1 cellular context compared by ENCODE assay signal in the genomic region with DNA sequence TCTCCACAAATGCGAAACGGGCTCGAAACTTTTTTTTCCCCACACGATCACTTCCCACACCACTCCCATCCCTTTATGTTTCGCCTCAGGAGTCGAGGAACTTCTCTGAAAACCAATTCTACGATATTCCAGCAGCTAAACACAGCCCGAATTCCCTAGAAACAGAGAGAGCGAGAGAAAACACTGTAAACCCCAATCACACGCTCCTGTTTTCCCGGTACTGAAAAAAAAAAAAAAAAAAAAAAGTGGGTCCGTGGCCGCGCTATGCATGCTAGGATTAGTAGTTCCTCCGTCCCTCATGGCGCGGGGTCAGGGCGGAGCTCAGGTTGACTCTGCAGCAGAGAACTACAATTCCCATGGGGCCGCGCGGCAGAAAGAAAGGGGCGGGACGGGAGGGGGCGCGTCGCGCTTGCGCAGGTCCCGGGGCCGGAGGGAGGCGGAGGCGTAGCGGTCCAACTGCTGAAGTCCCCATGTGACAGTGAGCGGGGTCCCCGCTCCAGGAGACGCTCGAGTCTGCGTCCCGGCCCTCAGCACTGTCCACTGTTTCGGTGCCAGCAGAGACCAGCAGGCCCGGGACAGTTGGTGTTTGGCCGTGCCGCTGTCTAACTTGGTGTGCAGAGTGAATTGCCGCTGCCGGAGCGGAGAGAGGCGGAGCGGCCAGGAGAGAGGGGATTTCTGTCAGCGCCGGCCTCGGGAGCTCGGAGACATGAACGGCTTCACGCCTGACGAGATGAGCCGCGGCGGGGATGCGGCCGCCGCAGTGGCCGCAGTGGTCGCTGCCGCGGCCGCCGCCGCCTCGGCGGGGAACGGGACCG.
TF ChIP-seq lines count a peak whose summit lies in the region.

Gene SAP30, plus strand, starts transcription at position 478 of the 815 bp plus-strand sequence. Its CDS starts 229 bp downstream, at position 707.

TF ChIP-seq in HepG2, 621 proteins besides CTCF, POLR2A, EP300 and RAD21 (continued from another document and continues in another):
- TF ChIP-seq HNF1A (IDR thresholded peaks at IDR 0.05; ENCODE audit: low read depth) (no peak), HNF1A (CRISPR knock-in tag; IDR thresholded peaks at IDR 0.05; ENCODE audit: borderline replicate concordance) (peak; percentile 32; the same call in 1 of the 2 replicates), ZNF367 (CRISPR knock-in tag; IDR thresholded peaks at IDR 0.05; ENCODE audit: borderline replicate concordance) (no peak), DZIP1 (CRISPR knock-in tag; IDR thresholded peaks at IDR 0.05) (no peak), GLI4 (CRISPR knock-in tag; IDR thresholded peaks at IDR 0.05; ENCODE audit: borderline replicate concordance) (no peak), RBFOX2 (IDR thresholded peaks at IDR 0.05; ENCODE audit: low read depth, low read length) (peak; percentile 80), ZNF24 (IDR thresholded peaks at IDR 0.05) (no peak), KLF12 (CRISPR knock-in tag; IDR thresholded peaks at IDR 0.05; ENCODE audit: borderline replicate concordance) (0 out of 2 replicates have a peak, but pooled peaks have one; percentile 43), ZNF768 (CRISPR knock-in tag; IDR thresholded peaks at IDR 0.05) (peak; percentile 76), SIX4 (CRISPR knock-in tag; IDR thresholded peaks at IDR 0.05) (no peak; the same call in 1 of the 2 replicates), CREB1 (IDR thresholded peaks at IDR 0.05) (peak; percentile 54; the same call in 1 of the 2 replicates), CREB1 (CRISPR knock-in tag; IDR thresholded peaks at IDR 0.05) (peak; percentile 81), TEAD3 (CRISPR knock-in tag; optimal IDR thresholded peaks at IDR 0.05; ENCODE audit: borderline replicate concordance) (peak; percentile 45), NR2C2 (CRISPR knock-in tag; IDR thresholded peaks at IDR 0.05; ENCODE audit: borderline replicate concordance) (peak; percentile 71), THAP9 (CRISPR knock-in tag; IDR thresholded peaks at IDR 0.05; ENCODE audit: borderline replicate concordance) (no peak), ZNF34 (CRISPR knock-in tag; IDR thresholded peaks at IDR 0.05; ENCODE audit: borderline replicate concordance) (no peak), MTA3 (CRISPR knock-in tag; IDR thresholded peaks at IDR 0.05) (no peak), KAT8 (CRISPR knock-in tag; IDR thresholded peaks at IDR 0.05) (peak; percentile 50; the same call in 1 of the 2 replicates), PAX8 (CRISPR knock-in tag; IDR thresholded peaks at IDR 0.05; ENCODE audit: borderline replicate concordance) (no peak), ZNF556 (CRISPR knock-in tag; IDR thresholded peaks at IDR 0.05; ENCODE audit: borderline replicate concordance) (0 out of 2 replicates have a peak, but pooled peaks have one; percentile 19), POGK (CRISPR knock-in tag; conservative IDR thresholded peaks at IDR 0.05) (peak; percentile 44; the same call in 1 of the 2 replicates), RFX3 (CRISPR knock-in tag; IDR thresholded peaks at IDR 0.05) (no peak; the same call in 1 of the 2 replicates), MLX (CRISPR knock-in tag; IDR thresholded peaks at IDR 0.05) (0 out of 2 replicates have a peak, but pooled peaks have one; percentile 4), YEATS4 (CRISPR knock-in tag; IDR thresholded peaks at IDR 0.05; ENCODE audit: borderline replicate concordance) (0 out of 2 replicates have a peak, but pooled peaks have one; percentile 35)
- TF ChIP-seq, protein P1, sequence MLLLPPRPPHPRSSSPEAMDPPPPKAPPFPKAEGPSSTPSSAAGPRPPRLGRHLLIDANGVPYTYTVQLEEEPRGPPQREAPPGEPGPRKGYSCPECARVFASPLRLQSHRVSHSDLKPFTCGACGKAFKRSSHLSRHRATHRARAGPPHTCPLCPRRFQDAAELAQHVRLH (CRISPR knock-in tag; IDR thresholded peaks at IDR 0.05; ENCODE audit: borderline replicate concordance, low read depth): peak; percentile 50; the same call in 1 of the 2 replicates
- TF ChIP-seq, protein P2, sequence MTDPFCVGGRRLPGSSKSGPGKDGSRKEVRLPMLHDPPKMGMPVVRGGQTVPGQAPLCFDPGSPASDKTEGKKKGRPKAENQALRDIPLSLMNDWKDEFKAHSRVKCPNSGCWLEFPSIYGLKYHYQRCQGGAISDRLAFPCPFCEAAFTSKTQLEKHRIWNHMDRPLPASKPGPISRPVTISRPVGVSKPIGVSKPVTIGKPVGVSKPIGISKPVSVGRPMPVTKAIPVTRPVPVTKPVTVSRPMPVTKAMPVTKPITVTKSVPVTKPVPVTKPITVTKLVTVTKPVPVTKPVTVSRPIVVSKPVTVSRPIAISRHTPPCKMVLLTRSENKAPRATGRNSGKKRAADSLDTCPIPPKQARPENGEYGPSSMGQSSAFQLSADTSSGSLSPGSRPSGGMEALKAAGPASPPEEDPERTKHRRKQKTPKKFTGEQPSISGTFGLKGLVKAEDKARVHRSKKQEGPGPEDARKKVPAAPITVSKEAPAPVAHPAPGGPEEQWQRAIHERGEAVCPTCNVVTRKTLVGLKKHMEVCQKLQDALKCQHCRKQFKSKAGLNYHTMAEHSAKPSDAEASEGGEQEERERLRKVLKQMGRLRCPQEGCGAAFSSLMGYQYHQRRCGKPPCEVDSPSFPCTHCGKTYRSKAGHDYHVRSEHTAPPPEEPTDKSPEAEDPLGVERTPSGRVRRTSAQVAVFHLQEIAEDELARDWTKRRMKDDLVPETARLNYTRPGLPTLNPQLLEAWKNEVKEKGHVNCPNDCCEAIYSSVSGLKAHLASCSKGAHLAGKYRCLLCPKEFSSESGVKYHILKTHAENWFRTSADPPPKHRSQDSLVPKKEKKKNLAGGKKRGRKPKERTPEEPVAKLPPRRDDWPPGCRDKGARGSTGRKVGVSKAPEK (CRISPR knock-in tag; IDR thresholded peaks at IDR 0.05; ENCODE audit: borderline replicate concordance): no peak
- TF ChIP-seq, protein P3, sequence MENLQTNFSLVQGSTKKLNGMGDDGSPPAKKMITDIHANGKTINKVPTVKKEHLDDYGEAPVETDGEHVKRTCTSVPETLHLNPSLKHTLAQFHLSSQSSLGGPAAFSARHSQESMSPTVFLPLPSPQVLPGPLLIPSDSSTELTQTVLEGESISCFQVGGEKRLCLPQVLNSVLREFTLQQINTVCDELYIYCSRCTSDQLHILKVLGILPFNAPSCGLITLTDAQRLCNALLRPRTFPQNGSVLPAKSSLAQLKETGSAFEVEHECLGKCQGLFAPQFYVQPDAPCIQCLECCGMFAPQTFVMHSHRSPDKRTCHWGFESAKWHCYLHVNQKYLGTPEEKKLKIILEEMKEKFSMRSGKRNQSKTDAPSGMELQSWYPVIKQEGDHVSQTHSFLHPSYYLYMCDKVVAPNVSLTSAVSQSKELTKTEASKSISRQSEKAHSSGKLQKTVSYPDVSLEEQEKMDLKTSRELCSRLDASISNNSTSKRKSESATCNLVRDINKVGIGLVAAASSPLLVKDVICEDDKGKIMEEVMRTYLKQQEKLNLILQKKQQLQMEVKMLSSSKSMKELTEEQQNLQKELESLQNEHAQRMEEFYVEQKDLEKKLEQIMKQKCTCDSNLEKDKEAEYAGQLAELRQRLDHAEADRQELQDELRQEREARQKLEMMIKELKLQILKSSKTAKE (CRISPR knock-in tag; IDR thresholded peaks at IDR 0.05; ENCODE audit: borderline replicate concordance): no peak
- TF ChIP-seq, protein P4, sequence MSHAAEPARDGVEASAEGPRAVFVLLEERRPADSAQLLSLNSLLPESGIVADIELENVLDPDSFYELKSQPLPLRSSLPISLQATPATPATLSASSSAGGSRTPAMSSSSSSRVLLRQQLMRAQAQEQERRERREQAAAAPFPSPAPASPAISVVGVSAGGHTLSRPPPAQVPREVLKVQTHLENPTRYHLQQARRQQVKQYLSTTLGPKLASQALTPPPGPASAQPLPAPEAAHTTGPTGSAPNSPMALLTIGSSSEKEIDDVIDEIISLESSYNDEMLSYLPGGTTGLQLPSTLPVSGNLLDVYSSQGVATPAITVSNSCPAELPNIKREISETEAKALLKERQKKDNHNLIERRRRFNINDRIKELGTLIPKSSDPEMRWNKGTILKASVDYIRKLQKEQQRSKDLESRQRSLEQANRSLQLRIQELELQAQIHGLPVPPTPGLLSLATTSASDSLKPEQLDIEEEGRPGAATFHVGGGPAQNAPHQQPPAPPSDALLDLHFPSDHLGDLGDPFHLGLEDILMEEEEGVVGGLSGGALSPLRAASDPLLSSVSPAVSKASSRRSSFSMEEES (CRISPR knock-in tag; IDR thresholded peaks at IDR 0.05): peak; percentile 81
- TF ChIP-seq, protein P5, sequence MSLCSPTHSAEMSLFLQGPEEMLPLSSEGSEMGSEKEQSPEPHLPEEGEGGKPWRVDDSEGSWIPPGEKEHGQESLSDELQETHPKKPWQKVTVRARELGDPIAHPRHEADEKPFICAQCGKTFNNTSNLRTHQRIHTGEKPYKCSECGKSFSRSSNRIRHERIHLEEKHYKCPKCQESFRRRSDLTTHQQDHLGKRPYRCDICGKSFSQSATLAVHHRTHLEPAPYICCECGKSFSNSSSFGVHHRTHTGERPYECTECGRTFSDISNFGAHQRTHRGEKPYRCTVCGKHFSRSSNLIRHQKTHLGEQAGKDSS (CRISPR knock-in tag; IDR thresholded peaks at IDR 0.05; ENCODE audit: borderline replicate concordance, low read depth): peak; percentile 36; the same call in 1 of the 2 replicates
